Comparison of ENCODE assay signal across 24 cellular contexts in genomic region chr11:119737678-119738439, GRCh38.
"Had no signal": no experiment of that assay in that cellular context is flagged by ENCODE, and none has a peak within 500 bp of the region (broad histone marks: within the 10 kb centered on the region; RNA-seq: fewer than 3 reads in every experiment).

No MANE protein-coding gene starts in this region.

- DNase-seq: activated B cell treated with CpG ODN at 0.5 μM for 24 hours; activated CD4-positive, alpha-beta T cell treated with anti-CD3 and anti-CD28 coated beads for 1 hour; activated CD4-positive, alpha-beta T cell treated with anti-CD3 and anti-CD28 coated beads, Interleukin-2, amount 10 ng/mL, durations not matched to agents 24 days and 14 days; activated CD4-positive, alpha-beta T cell treated with anti-CD3 and anti-CD28 coated beads, Interleukin-2, amount 50 U/mL, for 48 hours; activated CD8-positive, alpha-beta memory T cell treated with anti-CD3 and anti-CD28 coated beads, Interleukin-2, amount 10 ng/mL, durations not matched to agents 7 days and 5 days; activated effector memory CD4-positive, alpha-beta T cell treated with Interleukin-2 at 50 U/mL for 16 hours; activated naive CD4-positive, alpha-beta T cell; activated T-cell treated with anti-CD3 and anti-CD28 coated beads, Interleukin-2, amount 50 U/mL, for 24 hours; aorta; NCI-H1092 treated with DMSO at 0.1 percent for 48 hours; NCI-H1436 treated with DMSO at 0.1 percent for 48 hours; NCI-H1930; NCI-H2171; NCI-H2227 treated with DMSO at 0.1 percent for 48 hours; NCI-H446 treated with DMSO at 0.1 percent for 48 hours; NCI-H524 treated with DMSO at 0.1 percent for 48 hours; SHP77; T-helper 2 cell; T1000 had no signal

- H3K36me3 ChIP-seq: breast epithelium, Peyer's patch had no signal

- H3K4me1 Mint-ChIP-seq: activated CD8-positive, alpha-beta memory T cell treated with anti-CD3 and anti-CD28 coated beads, Interleukin-2, amount 10 ng/mL, durations not matched to agents 7 days and 5 days had no signal

- H3K4me3 Mint-ChIP-seq: activated B cell treated with CpG ODN at 0.5 μM for 24 hours; activated CD4-positive, alpha-beta T cell treated with anti-CD3 and anti-CD28 coated beads, Interleukin-2, amount 10 ng/mL, durations not matched to agents 24 days and 14 days; activated CD8-positive, alpha-beta memory T cell treated with anti-CD3 and anti-CD28 coated beads, Interleukin-2, amount 10 ng/mL, durations not matched to agents 7 days and 5 days; activated naive CD4-positive, alpha-beta T cell treated with anti-CD3 and anti-CD28 coated beads, Interleukin-2, amount 50 U/mL, for 24 hours; activated T-cell treated with anti-CD3 and anti-CD28 coated beads, Interleukin-2, amount 50 U/mL, for 24 hours; activated T-helper 1 cell treated with anti-CD3 and anti-CD28 coated beads, Interleukin-12 subunit alpha, Interleukin-12 subunit beta, Interleukin-2, Interleukin-4 antibody, amounts not matched to agents 30 ng/mL and 10 ng/mL and 1 ng/mL, durations not matched to agents 14 hours and 24 hours and 36 hours had no signal

- H3K4me3 ChIP-seq: breast epithelium, Peyer's patch had no signal

- H3K9ac ChIP-seq: KMS-11 had no signal

- H3K27ac Mint-ChIP-seq: activated B cell treated with CpG ODN at 0.5 μM for 24 hours; activated CD4-positive, alpha-beta T cell treated with anti-CD3 and anti-CD28 coated beads, Interleukin-2, amount 10 ng/mL, durations not matched to agents 24 days and 14 days; activated CD8-positive, alpha-beta memory T cell treated with anti-CD3 and anti-CD28 coated beads, Interleukin-2, amount 10 ng/mL, durations not matched to agents 7 days and 5 days; activated naive CD4-positive, alpha-beta T cell treated with anti-CD3 and anti-CD28 coated beads, Interleukin-2, amount 50 U/mL, for 24 hours; activated T-cell treated with anti-CD3 and anti-CD28 coated beads, Interleukin-2, amount 50 U/mL, for 24 hours; activated T-helper 1 cell treated with anti-CD3 and anti-CD28 coated beads, Interleukin-12 subunit alpha, Interleukin-12 subunit beta, Interleukin-2, Interleukin-4 antibody, amounts not matched to agents 30 ng/mL and 10 ng/mL and 1 ng/mL, durations not matched to agents 14 hours and 24 hours and 36 hours had no signal

- H3K36me3 Mint-ChIP-seq: activated CD8-positive, alpha-beta memory T cell treated with anti-CD3 and anti-CD28 coated beads, Interleukin-2, amount 10 ng/mL, durations not matched to agents 7 days and 5 days; activated naive CD4-positive, alpha-beta T cell treated with anti-CD3 and anti-CD28 coated beads, Interleukin-2, amount 50 U/mL, for 24 hours had no signal

- H3K4me1 ChIP-seq: breast epithelium had no signal

- H3K27ac ChIP-seq: breast epithelium, KMS-11 had no signal

- ATAC-seq: activated CD8-positive, alpha-beta memory T cell treated with anti-CD3 and anti-CD28 coated beads, Interleukin-2, amount 10 ng/mL, durations not matched to agents 7 days and 5 days had no signal

- H3K9me3 ChIP-seq: breast epithelium, Peyer's patch had no signal
